In genomic region chr2:88018077-88018805, GRCh38 we compare ENCODE assay signal across 17 cellular contexts. TPM values are rescaled to one million over a fixed set of nuclear protein-coding genes. Genes with fewer than 3 reads are reported as not detected.
DNase-seq lines count a peak whose midpoint lies in the region; ATAC-seq and TF ChIP-seq lines count a peak whose summit lies in the region.
"Not testable (repeated sequence)": the region's sequence is repeated elsewhere in the genome, so short reads cannot be mapped to it uniquely, and the experiment has no call there.
"Had no signal": no experiment of that assay in that cellular context is flagged by ENCODE, and none has a peak within 500 bp of the region (broad histone marks: within the 10 kb centered on the region; RNA-seq: fewer than 3 reads in every experiment).

No MANE protein-coding gene starts in this region.

- not testable (repeated sequence) for H3K18ac ChIP-seq in trophoblast cell (ENCODE audit: low read length)

- not testable (repeated sequence) for H3K14ac ChIP-seq in trophoblast cell (ENCODE audit: low read length)

- not testable (repeated sequence) for H3K4me2 ChIP-seq in trophoblast cell (ENCODE audit: low read length)

- H3K4me3 ChIP-seq in dorsolateral prefrontal cortex = peak overlapping the region in 9 of 59 donors; percentile 66 to 79 (median 73)
- H3K4me3 ChIP-seq in trophoblast cell (ENCODE audit: low read depth, low read length) = not testable (repeated sequence)

- H2BK5ac ChIP-seq in trophoblast cell (ENCODE audit: low read depth, low read length, poor library complexity) = not testable (repeated sequence)

- H2BK12ac ChIP-seq in trophoblast cell (ENCODE audit: low read length) = not testable (repeated sequence)

- not testable (repeated sequence) for H3K36me3 Mint-ChIP-seq in activated CD4-positive, alpha-beta T cell treated with anti-CD3 and anti-CD28 coated beads, Interleukin-2, amount 10 ng/mL, durations not matched to agents 24 days and 14 days (ENCODE audit: low read depth); activated naive CD4-positive, alpha-beta T cell treated with anti-CD3 and anti-CD28 coated beads, Interleukin-2, amount 50 U/mL, for 24 hours; naive B cell

- peak overlapping the region in 35 of 59 donors; percentile 8 to 93 (median 84) for H3K27ac ChIP-seq in dorsolateral prefrontal cortex
- H3K27ac ChIP-seq in trophoblast cell (ENCODE audit: low read depth, low read length) = not testable (repeated sequence)

- H3K27me3 Mint-ChIP-seq in activated CD4-positive, alpha-beta T cell treated with anti-CD3 and anti-CD28 coated beads, Interleukin-2, amount 10 ng/mL, durations not matched to agents 24 days and 14 days; activated naive CD4-positive, alpha-beta T cell treated with anti-CD3 and anti-CD28 coated beads, Interleukin-2, amount 50 U/mL, for 24 hours; naive B cell: not testable (repeated sequence)

- not testable (repeated sequence) for H3K9ac ChIP-seq in trophoblast cell (ENCODE audit: low read length)

- not testable (repeated sequence) for H3K9me3 Mint-ChIP-seq in activated CD4-positive, alpha-beta T cell treated with anti-CD3 and anti-CD28 coated beads, Interleukin-2, amount 10 ng/mL, durations not matched to agents 24 days and 14 days; activated naive CD4-positive, alpha-beta T cell treated with anti-CD3 and anti-CD28 coated beads, Interleukin-2, amount 50 U/mL, for 24 hours; naive B cell

- H3K23ac ChIP-seq in trophoblast cell (ENCODE audit: low read length) = not testable (repeated sequence)

- no CpG with 5 or more reads among the region's 11 CpGs for WGBS in trophoblast cell (ENCODE audit: extremely low coverage, insufficient coverage, insufficient read length)

- DNase-seq in GF-D8 (lab: John Stamatoyannopoulos, UW) (peak; percentile 37), RPMI7951 (ENCODE audit: low read depth) (peak; percentile 17), trophoblast cell (peak; percentile 57 to 61)
- peak; percentile 52 for DNase-seq in activated CD4-positive, alpha-beta T cell treated with anti-CD3 and anti-CD28 coated beads, Interleukin-2, amount 10 ng/mL, durations not matched to agents 24 days and 14 days
- not testable (repeated sequence) for DNase-seq in dorsolateral prefrontal cortex, naive B cell

- not testable (repeated sequence) for H3K4ac ChIP-seq in trophoblast cell (ENCODE audit: low read depth, low read length)

- intact Hi-C loops in activated CD4-positive, alpha-beta T cell treated with anti-CD3 and anti-CD28 coated beads, Interleukin-2, amount 10 ng/mL, durations not matched to agents 24 days and 14 days (cut with micrococcal nuclease) = not testable (repeated sequence)
- intact Hi-C loops in dorsolateral prefrontal cortex (cut with DNase I) = loop anchor here (5.0 kb wide), 1 partner anchor 39 kb away; the partner anchor contains the start of gene KRCC1 (in 2 of the 2)

- not testable (repeated sequence) for H2AFZ ChIP-seq in trophoblast cell (ENCODE audit: insufficient read depth, low read length, poor library complexity)

- H3K79me2 ChIP-seq in trophoblast cell (ENCODE audit: control insufficient read depth, insufficient read depth, low read length, poor library complexity) = not testable (repeated sequence)

- H3K4me1 ChIP-seq in trophoblast cell (ENCODE audit: control insufficient read depth in 1 of 2, insufficient read depth in 2 of 2, low read length in 2 of 2) = peaks cover 9 to 13% of the 10 kb centered on the region in 2 experiments

- H3K27me3 ChIP-seq in dorsolateral prefrontal cortex; trophoblast cell (ENCODE audit: insufficient read depth, low read length): not testable (repeated sequence)

- H3K79me1 ChIP-seq in trophoblast cell (ENCODE audit: low read length) = not testable (repeated sequence)

- TF ChIP-seq CTCF in dorsolateral prefrontal cortex (IDR thresholded peaks at IDR 0.05 in 54 of 56, conservative IDR thresholded peaks at IDR 0.05 in 2 of 56; ENCODE audit: low read depth in 1 of 56, partially characterized antibody in 56 of 56) = not testable (repeated sequence)

- not testable (repeated sequence) for H3K27ac Mint-ChIP-seq in activated CD4-positive, alpha-beta T cell treated with anti-CD3 and anti-CD28 coated beads, Interleukin-2, amount 10 ng/mL, durations not matched to agents 24 days and 14 days
- peak overlapping the region; percentile 8 for H3K27ac Mint-ChIP-seq in activated naive CD4-positive, alpha-beta T cell treated with anti-CD3 and anti-CD28 coated beads, Interleukin-2, amount 50 U/mL, for 24 hours
- H3K27ac Mint-ChIP-seq in naive B cell = peak overlapping the region in 3 of 6 donors; percentile 61 to 100 (median 100)

- not testable (repeated sequence) for ATAC-seq in naive B cell (ENCODE audit: low read depth in 2 of 2)

- H3K4me1 Mint-ChIP-seq in activated CD4-positive, alpha-beta T cell treated with anti-CD3 and anti-CD28 coated beads, Interleukin-2, amount 10 ng/mL, durations not matched to agents 24 days and 14 days = peaks cover 14% of the 10 kb centered on the region
- H3K4me1 Mint-ChIP-seq in activated naive CD4-positive, alpha-beta T cell treated with anti-CD3 and anti-CD28 coated beads, Interleukin-2, amount 50 U/mL, for 24 hours = peaks cover 21% of the 10 kb centered on the region
- peaks cover 15 to 41% (median 32%) of the 10 kb centered on the region in 3 donors for H3K4me1 Mint-ChIP-seq in naive B cell

- not testable (repeated sequence) for H2BK120ac ChIP-seq in trophoblast cell (ENCODE audit: insufficient read depth, low read length, poor library complexity)

- H4K8ac ChIP-seq in trophoblast cell (ENCODE audit: low read depth, low read length) = not testable (repeated sequence)

- H3K36me3 ChIP-seq in trophoblast cell (ENCODE audit: control insufficient read depth in 1 of 2, insufficient read depth in 2 of 2, low read length in 2 of 2) = not testable (repeated sequence)

- not testable (repeated sequence) for H4K12ac ChIP-seq in trophoblast cell (ENCODE audit: low read depth, low read length)

- H3K9me3 ChIP-seq in trophoblast cell (ENCODE audit: insufficient read depth, low read depth, low read length) = not testable (repeated sequence)

- not testable (repeated sequence) for H2AK5ac ChIP-seq in trophoblast cell (ENCODE audit: low read length)

- H4K91ac ChIP-seq in trophoblast cell (ENCODE audit: low read depth, low read length) = not testable (repeated sequence)

- peak overlapping the region; percentile 96 for H3K4me3 Mint-ChIP-seq in activated CD4-positive, alpha-beta T cell treated with anti-CD3 and anti-CD28 coated beads, Interleukin-2, amount 10 ng/mL, durations not matched to agents 24 days and 14 days
- peak overlapping the region; percentile 99 for H3K4me3 Mint-ChIP-seq in activated naive CD4-positive, alpha-beta T cell treated with anti-CD3 and anti-CD28 coated beads, Interleukin-2, amount 50 U/mL, for 24 hours
- peak overlapping the region in 7 of 8 donors; percentile 93 to 99 (median 99) for H3K4me3 Mint-ChIP-seq in naive B cell

RNA-seq across cellular contexts. Expression of gene RNU2-63P, which starts 1.9 kb away (rescaled TPM):
- total RNA-seq in RPMI7951 (2014; rRNA removed; shearing (Covaris generic)) = not detected in 2 replicates
- 34.0 and 34.9 TPM in 2 replicates for total RNA-seq in activated CD4-positive, alpha-beta T cell treated with anti-CD3 and anti-CD28 coated beads, Interleukin-2, amount 10 ng/mL, durations not matched to agents 24 days and 14 days
- total RNA-seq in dorsolateral prefrontal cortex = 10 to 100 TPM in 3 of 120 experiments, 1 to 10 TPM in 5, not detected in 112; 4.4 to 11.0 (median 5.2) TPM
- polyA plus RNA-seq in naive B cell (ENCODE audit: low read depth in 6 of 6) = 10 to 100 TPM in 2 of 6 donors, 1 to 10 TPM in 1, not detected in 3; 9.0 to 94.7 (median 34.8) TPM
- polyA plus RNA-seq in trophoblast cell (2013) = not detected in 2 replicates
- total RNA-seq: glomerular endothelial cell, left lung, SJCRH30, subcutaneous adipose tissue, ureter had no signal
- polyA plus RNA-seq: spleen had no signal

RNA-seq across cellular contexts. Expression of gene KRCC1, which starts 37.3 kb away (rescaled TPM):
- total RNA-seq in RPMI7951 (2014; rRNA removed; shearing (Covaris generic)) = 35.0 and 36.2 TPM in 2 replicates
- 16.5 and 16.9 TPM in 2 replicates for total RNA-seq in activated CD4-positive, alpha-beta T cell treated with anti-CD3 and anti-CD28 coated beads, Interleukin-2, amount 10 ng/mL, durations not matched to agents 24 days and 14 days
- 10 to 100 TPM in 104 of 120 experiments, 1 to 10 TPM in 16; 7.6 to 19.7 (median 12.6) TPM for total RNA-seq in dorsolateral prefrontal cortex
- 10 to 100 TPM; 35.8 to 75.8 (median 60.9) TPM for polyA plus RNA-seq in naive B cell (ENCODE audit: low read depth in 6 of 6)
- polyA plus RNA-seq in trophoblast cell (2013) = 18.5 and 19.1 TPM in 2 replicates

RNA-seq across cellular contexts. Expression of gene SMYD1, which starts 49.4 kb away (rescaled TPM):
- not detected in 2 replicates for total RNA-seq in RPMI7951 (2014; rRNA removed; shearing (Covaris generic))
- not detected in 2 replicates for total RNA-seq in activated CD4-positive, alpha-beta T cell treated with anti-CD3 and anti-CD28 coated beads, Interleukin-2, amount 10 ng/mL, durations not matched to agents 24 days and 14 days
- 1 to 10 TPM in 90 of 120 experiments, under 1 TPM in 26, not detected in 4; 0.10 to 5.8 (median 1.8) TPM for total RNA-seq in dorsolateral prefrontal cortex
- not detected for polyA plus RNA-seq in naive B cell (ENCODE audit: low read depth in 6 of 6)
- polyA plus RNA-seq in trophoblast cell (2013) = 3.2 and 4.2 TPM in 2 replicates
- total RNA-seq: activated naive CD8-positive, alpha-beta T cell treated with anti-CD3 and anti-CD28 coated beads for 36 hours; glomerular endothelial cell; HFFc6; HT1080; mesenteric fat pad; spleen; subcutaneous adipose tissue; ureter had no signal
